Comparison of ENCODE assay signal across 1 cellular context in genomic region chr1:166069390-166069789, GRCh38.
TF ChIP-seq lines count a peak whose summit lies in the region.

No MANE protein-coding gene starts in this region.

TF ChIP-seq in GM12878, 131 proteins besides CTCF, POLR2A, EP300 and RAD21 (continued from another document):
- TF ChIP-seq CUX1 (IDR thresholded peaks at IDR 0.05; ENCODE audit: insufficient replicate concordance, low read depth, low read length) (no peak), CEBPB (IDR thresholded peaks at IDR 0.05; ENCODE audit: borderline replicate concordance in 1 of 2, low read depth in 2 of 2, low read length in 2 of 2) (no peak), EZH2 (IDR thresholded peaks at IDR 0.05; ENCODE audit: borderline replicate concordance, control insufficient read depth, low read depth, low read length) (no peak), RAD51 (IDR thresholded peaks at IDR 0.05) (no peak), JUNB (IDR thresholded peaks at IDR 0.05) (no peak), TCF12 (IDR thresholded peaks at IDR 0.05; ENCODE audit: low read depth, low read length) (no peak), NFXL1 (IDR thresholded peaks at IDR 0.05; ENCODE audit: borderline replicate concordance) (no peak), RCOR1 (conservative IDR thresholded peaks at IDR 0.05; ENCODE audit: low read depth, low read length) (no peak), SUZ12 (IDR thresholded peaks at IDR 0.05; ENCODE audit: unreplicated experiment) (no peak), IRF3 (IDR thresholded peaks at IDR 0.05) (no peak), MEF2B (IDR thresholded peaks at IDR 0.05; ENCODE audit: partially characterized antibody, poor library complexity, severe bottlenecking) (no peak), GABPA (IDR thresholded peaks at IDR 0.05; ENCODE audit: low read depth) (no peak), ZBTB4 (CRISPR knock-in tag; IDR thresholded peaks at IDR 0.05) (no peak), REST (IDR thresholded peaks at IDR 0.05; ENCODE audit: low read depth, low read length) (peak; percentile 84), ZNF24 (IDR thresholded peaks at IDR 0.05) (peak; percentile 97), BMI1 (IDR thresholded peaks at IDR 0.05; ENCODE audit: borderline replicate concordance) (no peak)
